23 cellular contexts compared by ENCODE assay signal in the genomic region with DNA sequence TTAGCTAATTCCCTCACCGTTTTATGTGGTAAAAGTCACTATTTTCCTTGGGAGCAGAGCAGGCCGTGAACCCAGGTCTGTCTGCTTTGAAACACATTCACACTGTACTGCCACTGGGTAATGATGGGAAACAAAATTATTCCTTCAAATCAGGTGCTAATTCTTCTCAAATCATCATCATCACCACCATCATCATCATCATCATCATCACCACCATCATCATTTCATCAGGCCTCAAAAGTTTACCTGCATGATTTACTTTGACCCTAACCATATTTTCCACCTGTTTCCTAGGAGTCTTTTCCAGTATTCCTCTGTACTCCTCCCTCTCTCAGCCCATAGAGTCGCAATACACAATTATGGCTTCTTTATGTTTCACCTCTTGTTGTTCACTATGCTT.
"Had no signal": no experiment of that assay in that cellular context is flagged by ENCODE, and none has a peak within 500 bp of the region (broad histone marks: within the 10 kb centered on the region; RNA-seq: fewer than 3 reads in every experiment).

No MANE protein-coding gene starts in this region.

- H3K4me1 ChIP-seq: lower lobe of right lung, neural progenitor cell, parathyroid adenoma, right atrium auricular region, tibial artery had no signal

- ATAC-seq: effector memory CD8-positive, alpha-beta T cell; left ventricle myocardium superior; lower lobe of right lung; natural killer cell treated with Interleukin-12 subunit alpha and Interleukin-12 subunit beta and Interleukin-15 and Interleukin-18, amount 100 ng/mL, for 72 hours; stimulated activated naive B cell treated with anti-CD40 and anti-IgM and Interleukin-4, amounts not matched to agents 10 μg/mL and 1 μg/mL and 100 μg/mL, for 72 hours; stimulated activated naive CD8-positive, alpha-beta T cell treated with anti-CD3 and anti-CD28 coated beads, Interleukin-15, amount 100 ng/mL, for 72 hours had no signal

- H3K4me3 Mint-ChIP-seq: effector memory CD8-positive, alpha-beta T cell; natural killer cell treated with Interleukin-12 subunit alpha and Interleukin-12 subunit beta and Interleukin-15 and Interleukin-18, amount 100 ng/mL, for 72 hours; neural progenitor cell; stimulated activated naive B cell treated with anti-CD40 and anti-IgM and Interleukin-4, amounts not matched to agents 10 μg/mL and 1 μg/mL and 100 μg/mL, for 72 hours; stimulated activated naive CD8-positive, alpha-beta T cell treated with anti-CD3 and anti-CD28 coated beads, Interleukin-15, amount 100 ng/mL, for 72 hours; type B pancreatic cell had no signal

- H3K4me2 ChIP-seq: neural progenitor cell had no signal

- H3K9ac ChIP-seq: neural progenitor cell, parathyroid adenoma had no signal

- H3K27me3 ChIP-seq: neural progenitor cell, right atrium auricular region, tibial artery had no signal

- H3K4me1 Mint-ChIP-seq: stimulated activated naive CD8-positive, alpha-beta T cell treated with anti-CD3 and anti-CD28 coated beads, Interleukin-15, amount 100 ng/mL, for 72 hours had no signal

- H3K36me3 ChIP-seq: lower lobe of right lung, right atrium auricular region had no signal

- DNase-seq: cerebellar nuclear complex; cortex of kidney; effector memory CD8-positive, alpha-beta T cell; hypothalamus; immature natural killer cell; islet precursor cell; kidney glomerular epithelial cell; left ventricle myocardium superior; lower lobe of right lung; naive B cell; stimulated activated CD4-positive, alpha-beta T cell treated with anti-CD3 and anti-CD28 coated beads, Interleukin-15, amount 100 ng/mL, for 24 hours; stimulated activated CD4-positive, alpha-beta T cell treated with anti-CD3 and anti-CD28 coated beads, Interleukin-2, amount 100 ng/mL, for 48 hours; stimulated activated naive B cell treated with anti-CD40 and anti-IgM and Interleukin-4, amounts not matched to agents 10 μg/mL and 1 μg/mL and 100 μg/mL, for 72 hours; stimulated activated naive CD8-positive, alpha-beta T cell treated with anti-CD3 and anti-CD28 coated beads, Interleukin-15, amount 100 ng/mL, for 72 hours; tibial artery had no signal

- H3K4me3 ChIP-seq: lower lobe of right lung, neural progenitor cell, right atrium auricular region, skin epidermis, tibial artery had no signal

- H3K27me3 Mint-ChIP-seq: type B pancreatic cell had no signal

- H3K79me2 ChIP-seq: parathyroid adenoma had no signal

- H3K27ac Mint-ChIP-seq: effector memory CD8-positive, alpha-beta T cell; immature natural killer cell; natural killer cell treated with Interleukin-12 subunit alpha and Interleukin-12 subunit beta and Interleukin-15 and Interleukin-18, amount 100 ng/mL, for 72 hours; progenitor cell of endocrine pancreas; stimulated activated naive B cell treated with anti-CD40 and anti-IgM and Interleukin-4, amounts not matched to agents 10 μg/mL and 1 μg/mL and 100 μg/mL, for 72 hours; stimulated activated naive CD8-positive, alpha-beta T cell treated with anti-CD3 and anti-CD28 coated beads, Interleukin-15, amount 100 ng/mL, for 72 hours; type B pancreatic cell had no signal

- H2AFZ ChIP-seq: neural progenitor cell, parathyroid adenoma had no signal

- H3K27ac ChIP-seq: lower lobe of right lung, neural progenitor cell, parathyroid adenoma, right atrium auricular region, tibial artery had no signal

- FAIRE-seq: frontal cortex had no signal
